21 cellular contexts compared by ENCODE assay signal in genomic region chr20:51028616-51029263, GRCh38. TPM values are rescaled to one million over a fixed set of nuclear protein-coding genes. Genes with fewer than 3 reads are reported as not detected.
DNase-seq lines count a peak whose midpoint lies in the region; ATAC-seq and TF ChIP-seq lines count a peak whose summit lies in the region.
"Had no signal": no experiment of that assay in that cellular context is flagged by ENCODE, and none has a peak within 500 bp of the region (broad histone marks: within the 10 kb centered on the region; RNA-seq: fewer than 3 reads in every experiment).

No MANE protein-coding gene starts in this region.

- in situ Hi-C loops in Panc1 (cut with HindIII; ENCODE audit: low pct_unique_long_range_greater_than_20kb, low sequenced_read_pairs): no loop called here

- H3K9me3 ChIP-seq in Panc1 (ENCODE audit: control insufficient read depth, insufficient read depth, low read depth, low read length): no peaks in the 10 kb centered on the region
- peaks cover 11% of the 10 kb centered on the region for H3K9me3 ChIP-seq in endodermal cell (ENCODE audit: control insufficient read depth, low read length)
- H3K9me3 ChIP-seq in spleen: no peaks in the 10 kb centered on the region
- H3K9me3 ChIP-seq: BE2C, MG63, Peyer's patch had no signal

- H3K4me3 ChIP-seq in Panc1 (ENCODE audit: low read depth in 2 of 2, low read length in 2 of 2) (no peak overlapping the region), endodermal cell (ENCODE audit: low read length) (no peak overlapping the region), spleen (no peak overlapping the region)
- H3K4me3 ChIP-seq: GM23338, MG63, Peyer's patch had no signal

- H3K27ac ChIP-seq in Panc1 (ENCODE audit: low read length): no peak overlapping the region
- H3K27ac ChIP-seq in endodermal cell (ENCODE audit: low read depth, low read length): no peak overlapping the region
- no peak overlapping the region for H3K27ac ChIP-seq in spleen
- H3K27ac ChIP-seq: 22Rv1, KMS-11, Peyer's patch had no signal

- H3K36me3 Mint-ChIP-seq in endodermal cell (ENCODE audit: low read depth): peaks cover 5% of the 10 kb centered on the region
- H3K36me3 Mint-ChIP-seq in activated naive CD4-positive, alpha-beta T cell treated with anti-CD3 and anti-CD28 coated beads, Interleukin-2, amount 10 ng/mL, durations not matched to agents 7 days and 5 days: no peaks in the 10 kb centered on the region
- H3K36me3 Mint-ChIP-seq: CD8-positive, alpha-beta memory T cell had no signal

- CTCF ChIA-PET in Panc1 (lab: Charles Lee): interaction anchor here (0.6 to 0.9 kb wide), 2 partner anchors 41 to 147 kb away, joined by 3 to 5 read pairs; no protein-coding TSS in a partner anchor
- CTCF ChIA-PET in activated naive CD4-positive, alpha-beta T cell treated with anti-CD3 and anti-CD28 coated beads, Interleukin-2, amount 10 ng/mL, durations not matched to agents 7 days and 5 days (lab: Charles Lee): interaction anchor here (1.4 to 4.4 kb wide), 3 partner anchors 13 to 280 kb away, joined by 3 to 22 read pairs (median 4); no protein-coding TSS in a partner anchor

- WGBS in endodermal cell (ENCODE audit: insufficient coverage in 1 of 2, insufficient read length in 1 of 2), 2 experiments: 59 to 69% methylated on average over 8 to 10 of the region's 10 CpGs
- 21 to 42% (median 31%) methylated on average over 8 to 10 of the region's 10 CpGs for WGBS in spleen, 5 donors

- H3K36me3 ChIP-seq in Panc1 (ENCODE audit: control insufficient read depth, insufficient read depth, low read length): no peaks in the 10 kb centered on the region
- no peaks in the 10 kb centered on the region for H3K36me3 ChIP-seq in endodermal cell (ENCODE audit: control insufficient read depth, insufficient read depth, low read length)
- no peaks in the 10 kb centered on the region for H3K36me3 ChIP-seq in spleen
- H3K36me3 ChIP-seq: BE2C, MG63, Peyer's patch had no signal

- DNase-seq in DMS 273 (lab: John Stamatoyannopoulos, UW; ENCODE audit: unreplicated experiment) (peak; percentile 20), DMS 273 treated with DMSO at 0.1 percent for 48 hours (lab: John Stamatoyannopoulos, UW) (no peak), Panc1 (ENCODE audit: low read depth, low spot score) (no peak), endodermal cell (peak; percentile 70), spleen (peak; percentile 51), hepatic stellate cell (ENCODE audit: low spot score) (no peak)
- DNase-seq in activated naive CD4-positive, alpha-beta T cell treated with anti-CD3 and anti-CD28 coated beads, Interleukin-2, amount 10 ng/mL, durations not matched to agents 7 days and 5 days: no peak
- DNase-seq in activated CD4-positive, CD25-positive, alpha-beta regulatory T cell treated with anti-CD3 and anti-CD28 coated beads, Interleukin-2, amount 50 U/mL, for 72 hours: no peak
- DNase-seq: BE2C; CD8-positive, alpha-beta memory T cell; DND-41; GF-D8; MG63; NCI-H1092 treated with DMSO at 0.1 percent for 48 hours; NCI-H1694; NCI-H510A treated with DMSO at 0.1 percent for 48 hours; Peyer's patch; SHP77 had no signal

- POLR2A ChIA-PET in Panc1 (lab: Charles Lee): interaction anchor here (0.6 kb wide), 1 partner anchor 395 kb away, joined by 4 read pairs; no protein-coding TSS in a partner anchor

- H3K27me3 ChIP-seq in Panc1 (ENCODE audit: control insufficient read depth, insufficient read depth, low read length) (peaks cover 10% of the 10 kb centered on the region), endodermal cell (ENCODE audit: control insufficient read depth, insufficient read depth, low read length, poor library complexity, severe bottlenecking) (peaks cover 24% of the 10 kb centered on the region), spleen (replicated peaks in 1 of 7) (peaks cover 0 to 88% (median 20%) of the 10 kb centered on the region in 7 donors)
- H3K27me3 ChIP-seq: MG63 had no signal

- H3K9ac ChIP-seq in endodermal cell (ENCODE audit: extremely low read depth, low read length, poor library complexity, severe bottlenecking): no peak overlapping the region
- H3K9ac ChIP-seq: KMS-11 had no signal

- no peak overlapping the region for H3K27ac Mint-ChIP-seq in endodermal cell
- H3K27ac Mint-ChIP-seq in activated naive CD4-positive, alpha-beta T cell treated with anti-CD3 and anti-CD28 coated beads, Interleukin-2, amount 10 ng/mL, durations not matched to agents 7 days and 5 days: no peak overlapping the region
- H3K27ac Mint-ChIP-seq: CD8-positive, alpha-beta memory T cell; GM23338 had no signal

- no TSS peak for BruUV-seq in Panc1 (replicated peaks; lab: Mats Ljungman, UMichigan)

- intact Hi-C loops in Panc1 (cut with micrococcal nuclease; ENCODE audit: unreplicated experiment) (no loop called here), spleen (cut with DNase I; ENCODE audit: low total_unique reads) (no loop called here)

- peaks cover 47% of the 10 kb centered on the region for H3K27me3 Mint-ChIP-seq in endodermal cell (ENCODE audit: insufficient read depth)
- H3K27me3 Mint-ChIP-seq in activated naive CD4-positive, alpha-beta T cell treated with anti-CD3 and anti-CD28 coated beads, Interleukin-2, amount 10 ng/mL, durations not matched to agents 7 days and 5 days: peaks cover 87% of the 10 kb centered on the region

- no peak overlapping the region for H3K4me3 Mint-ChIP-seq in endodermal cell
- H3K4me3 Mint-ChIP-seq in activated naive CD4-positive, alpha-beta T cell treated with anti-CD3 and anti-CD28 coated beads, Interleukin-2, amount 10 ng/mL, durations not matched to agents 7 days and 5 days: no peak overlapping the region
- H3K4me3 Mint-ChIP-seq: CD8-positive, alpha-beta memory T cell; GM23338 had no signal

- peaks cover 14% of the 10 kb centered on the region for H3K9me3 Mint-ChIP-seq in endodermal cell
- H3K9me3 Mint-ChIP-seq in activated naive CD4-positive, alpha-beta T cell treated with anti-CD3 and anti-CD28 coated beads, Interleukin-2, amount 10 ng/mL, durations not matched to agents 7 days and 5 days: peaks cover 6% of the 10 kb centered on the region

- H3K4me1 ChIP-seq in Panc1 (ENCODE audit: control insufficient read depth, insufficient read depth, low read length): no peaks in the 10 kb centered on the region
- peaks cover 6% of the 10 kb centered on the region for H3K4me1 ChIP-seq in endodermal cell (ENCODE audit: control insufficient read depth, insufficient read depth, low read length)
- H3K4me1 ChIP-seq in spleen: peaks cover 0 to 11% (median 2%) of the 10 kb centered on the region in 6 donors
- H3K4me1 ChIP-seq: BE2C had no signal

- ATAC-seq in Panc1: peak; percentile 64
- ATAC-seq: GM23338 had no signal

- TF ChIP-seq POLR2A in spleen (IDR thresholded peaks at IDR 0.05): no peak

- H3K4me1 Mint-ChIP-seq in endodermal cell: peaks cover 29% of the 10 kb centered on the region
- H3K4me1 Mint-ChIP-seq in activated naive CD4-positive, alpha-beta T cell treated with anti-CD3 and anti-CD28 coated beads, Interleukin-2, amount 10 ng/mL, durations not matched to agents 7 days and 5 days: peaks cover 1% of the 10 kb centered on the region

- TF ChIP-seq CTCF in Panc1 (IDR thresholded peaks at IDR 0.05): no peak
- no peak for TF ChIP-seq CTCF in endodermal cell (conservative IDR thresholded peaks at IDR 0.05)
- TF ChIP-seq CTCF in spleen (IDR thresholded peaks at IDR 0.05 in 8 of 11, conservative IDR thresholded peaks at IDR 0.05 in 3 of 11): no peak

RNA-seq across cellular contexts. Expression of gene KCNG1, which starts 5.8 kb away (rescaled TPM):
- 7.4 TPM for total RNA-seq in Panc1 (2021; ENCODE audit: unreplicated experiment)
- polyA plus RNA-seq in Panc1 (2012; ENCODE audit: insufficient read length): 9.6 TPM
- 100 to 1,000 TPM; 106 to 126 TPM for total RNA-seq in endodermal cell
- 35.5 TPM for polyA plus RNA-seq in endodermal cell (2013, experiment 1 of 2)
- polyA plus RNA-seq in endodermal cell (2013, experiment 2 of 2): 35.6 TPM
- total RNA-seq in spleen: 1 to 10 TPM; 1.6 to 5.0 (median 3.5) TPM
- polyA plus RNA-seq in spleen: 1 to 10 TPM in 2 of 3 donors, under 1 TPM in 1; 0.35 to 3.0 (median 1.9) TPM
- polyA plus RNA-seq: CD8-positive, alpha-beta memory T cell had no signal

Comparison
In these comparisons a context has a peak if more than half of its experiments do, and no peak if none do; other contexts are left out.
1. DNase-seq: peak in DMS 273 (single experiment), endodermal cell (single experiment) and spleen (single experiment); none in DMS 273 treated with DMSO at 0.1 percent for 48 hours (single experiment), Panc1 (single experiment), activated naive CD4-positive, alpha-beta T cell treated with anti-CD3 and anti-CD28 coated beads, Interleukin-2, amount 10 ng/mL, durations not matched to agents 7 days and 5 days (single experiment), hepatic stellate cell (single experiment) and activated CD4-positive, CD25-positive, alpha-beta regulatory T cell treated with anti-CD3 and anti-CD28 coated beads, Interleukin-2, amount 50 U/mL, for 72 hours (single experiment).
2. RNA of gene KCNG1, which starts 5.8 kb away (total RNA-seq): 106 to 126 TPM in endodermal cell; 7.4 TPM in Panc1 (single experiment) and 1.6 to 5.0 TPM in spleen; every median in the first group is over 10 times any median in the second.